ENCODE assay signal across 8 cellular contexts in genomic region chr16:78925071-78925714, GRCh38.
A peak's percentile ranks its signal among the peaks of the same experiment; 100 is the strongest.
DNase-seq lines count a peak whose midpoint lies in the region; ATAC-seq, FAIRE-seq and TF ChIP-seq lines count a peak whose summit lies in the region.

No MANE protein-coding gene starts in this region.

- 0 out of 2 replicates have a peak, but pooled peaks have one; percentile 30 for TF ChIP-seq CTCF in KMS-11 (conservative IDR thresholded peaks at IDR 0.05; ENCODE audit: low read depth, low read length)
- TF ChIP-seq CTCF in testis (IDR thresholded peaks at IDR 0.05) = peak; percentile 18 to 50 (median 41)

- H3K36me3 ChIP-seq in KMS-11 (ENCODE audit: insufficient read depth) (no peaks in the 10 kb centered on the region), testis (ENCODE audit: low read depth, missing control alignments) (no peaks in the 10 kb centered on the region)

- no peak overlapping the region for H2AFZ ChIP-seq in KMS-11 (ENCODE audit: low read depth)

- H3K9me3 Mint-ChIP-seq in activated T-cell treated with anti-CD3 and anti-CD28 coated beads, Interleukin-2, amount 50 U/mL, for 4 hours = peaks cover 21% of the 10 kb centered on the region

- H4K20me1 ChIP-seq in KMS-11 (ENCODE audit: insufficient read depth) = no peaks in the 10 kb centered on the region

- H3K27me3 Mint-ChIP-seq in activated T-cell treated with anti-CD3 and anti-CD28 coated beads, Interleukin-2, amount 50 U/mL, for 4 hours (ENCODE audit: low read depth) = no peaks in the 10 kb centered on the region

- DNase-seq in Daoy (ENCODE audit: low read depth) = peak; percentile 29
- peak; percentile 19 for DNase-seq in activated T-cell treated with anti-CD3 and anti-CD28 coated beads, Interleukin-2, amount 50 U/mL, for 4 hours
- peak; percentile 38 for DNase-seq in kidney tubule cell (ENCODE audit: low spot score)
- peak; percentile 43 for DNase-seq in testis
- DNase-seq in NCI-H2029 treated with DMSO at 0.1 percent for 48 hours (lab: John Stamatoyannopoulos, UW) = no peak
- DNase-seq in RCC 7860 (ENCODE audit: low spot score) = no peak

- H3K9me3 ChIP-seq in testis = no peaks in the 10 kb centered on the region

- no peaks in the 10 kb centered on the region for H3K79me2 ChIP-seq in KMS-11 (ENCODE audit: insufficient read depth, low read depth)

- peaks cover 8% of the 10 kb centered on the region for H3K4me1 Mint-ChIP-seq in activated T-cell treated with anti-CD3 and anti-CD28 coated beads, Interleukin-2, amount 50 U/mL, for 4 hours (ENCODE audit: low read depth)

- ATAC-seq in activated T-cell treated with anti-CD3 and anti-CD28 coated beads, Interleukin-2, amount 50 U/mL, for 4 hours = peak in 1 of 2 donors; percentile 61
- ATAC-seq in HG03439 (IDR thresholded peaks at IDR 0.05; ENCODE audit: unreplicated experiment) = no peak

- peaks cover 7% of the 10 kb centered on the region for H3K36me3 Mint-ChIP-seq in activated T-cell treated with anti-CD3 and anti-CD28 coated beads, Interleukin-2, amount 50 U/mL, for 4 hours (ENCODE audit: insufficient read depth)

- WGBS in testis, 2 donors = 62 to 67% methylated on average over 8 of the region's 8 CpGs

- TF ChIP-seq POLR2A in testis (IDR thresholded peaks at IDR 0.05) = no peak

- H3K4me1 ChIP-seq in KMS-11 (ENCODE audit: low read depth, poor library complexity, severe bottlenecking) = no peaks in the 10 kb centered on the region
- H3K4me1 ChIP-seq in testis = peaks cover 12% of the 10 kb centered on the region

- no peak overlapping the region for H3K4me2 ChIP-seq in KMS-11

- H3K27me3 ChIP-seq in KMS-11 (ENCODE audit: insufficient read depth, low read depth) = no peaks in the 10 kb centered on the region
- no peaks in the 10 kb centered on the region for H3K27me3 ChIP-seq in testis

- no peak overlapping the region for H3K9ac ChIP-seq in KMS-11

- intact Hi-C loops in testis (cut with DNase I; ENCODE audit: low total_unique reads) = no loop called here

- H3K4me3 ChIP-seq in KMS-11 (IDR thresholded peaks at IDR 0.05; ENCODE audit: insufficient read depth, low read depth, low read length) = no peak overlapping the region
- no peak overlapping the region for H3K4me3 ChIP-seq in testis

- FAIRE-seq in RCC 7860 (lab: Jason Lieb, UNC) = no peak

- H3K4me3 Mint-ChIP-seq in activated T-cell treated with anti-CD3 and anti-CD28 coated beads, Interleukin-2, amount 50 U/mL, for 4 hours = no peak overlapping the region

- H3K27ac ChIP-seq in KMS-11 (no peak overlapping the region), testis (no peak overlapping the region)

Comparison
In these comparisons a context has a peak if more than half of its experiments do, and no peak if none do; other contexts are left out.
1. DNase-seq: peak in Daoy (single experiment), activated T-cell treated with anti-CD3 and anti-CD28 coated beads, Interleukin-2, amount 50 U/mL, for 4 hours (single experiment), kidney tubule cell (single experiment) and testis (single experiment); none in NCI-H2029 treated with DMSO at 0.1 percent for 48 hours (single experiment) and RCC 7860 (single experiment).